ENCODE assay signal across 1 cellular context in the genomic region with DNA sequence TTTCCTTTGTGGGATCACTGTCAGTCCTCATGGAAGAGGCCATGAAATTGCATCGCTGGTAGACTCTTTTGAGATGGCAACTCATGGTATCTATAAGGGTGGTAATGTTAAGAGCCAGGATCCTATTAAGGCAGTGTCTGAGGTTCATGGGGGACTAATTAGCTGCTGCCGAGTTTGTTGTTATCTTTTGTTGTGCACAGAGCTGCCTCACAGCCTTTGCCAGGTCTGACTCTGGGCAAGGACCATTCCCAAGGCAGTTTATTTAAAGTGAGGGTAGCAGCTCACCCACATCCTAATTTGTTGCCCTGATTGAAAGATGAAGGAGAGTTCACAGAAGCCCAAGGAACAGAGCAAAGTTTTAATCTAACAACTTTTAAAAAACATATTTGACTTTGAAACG.
TF ChIP-seq lines count a peak whose summit lies in the region.

No MANE protein-coding gene starts in this region.

TF ChIP-seq in GM23338, 12 proteins besides CTCF, POLR2A, EP300 and RAD21 (continued from another document):
- TF ChIP-seq, protein P1, sequence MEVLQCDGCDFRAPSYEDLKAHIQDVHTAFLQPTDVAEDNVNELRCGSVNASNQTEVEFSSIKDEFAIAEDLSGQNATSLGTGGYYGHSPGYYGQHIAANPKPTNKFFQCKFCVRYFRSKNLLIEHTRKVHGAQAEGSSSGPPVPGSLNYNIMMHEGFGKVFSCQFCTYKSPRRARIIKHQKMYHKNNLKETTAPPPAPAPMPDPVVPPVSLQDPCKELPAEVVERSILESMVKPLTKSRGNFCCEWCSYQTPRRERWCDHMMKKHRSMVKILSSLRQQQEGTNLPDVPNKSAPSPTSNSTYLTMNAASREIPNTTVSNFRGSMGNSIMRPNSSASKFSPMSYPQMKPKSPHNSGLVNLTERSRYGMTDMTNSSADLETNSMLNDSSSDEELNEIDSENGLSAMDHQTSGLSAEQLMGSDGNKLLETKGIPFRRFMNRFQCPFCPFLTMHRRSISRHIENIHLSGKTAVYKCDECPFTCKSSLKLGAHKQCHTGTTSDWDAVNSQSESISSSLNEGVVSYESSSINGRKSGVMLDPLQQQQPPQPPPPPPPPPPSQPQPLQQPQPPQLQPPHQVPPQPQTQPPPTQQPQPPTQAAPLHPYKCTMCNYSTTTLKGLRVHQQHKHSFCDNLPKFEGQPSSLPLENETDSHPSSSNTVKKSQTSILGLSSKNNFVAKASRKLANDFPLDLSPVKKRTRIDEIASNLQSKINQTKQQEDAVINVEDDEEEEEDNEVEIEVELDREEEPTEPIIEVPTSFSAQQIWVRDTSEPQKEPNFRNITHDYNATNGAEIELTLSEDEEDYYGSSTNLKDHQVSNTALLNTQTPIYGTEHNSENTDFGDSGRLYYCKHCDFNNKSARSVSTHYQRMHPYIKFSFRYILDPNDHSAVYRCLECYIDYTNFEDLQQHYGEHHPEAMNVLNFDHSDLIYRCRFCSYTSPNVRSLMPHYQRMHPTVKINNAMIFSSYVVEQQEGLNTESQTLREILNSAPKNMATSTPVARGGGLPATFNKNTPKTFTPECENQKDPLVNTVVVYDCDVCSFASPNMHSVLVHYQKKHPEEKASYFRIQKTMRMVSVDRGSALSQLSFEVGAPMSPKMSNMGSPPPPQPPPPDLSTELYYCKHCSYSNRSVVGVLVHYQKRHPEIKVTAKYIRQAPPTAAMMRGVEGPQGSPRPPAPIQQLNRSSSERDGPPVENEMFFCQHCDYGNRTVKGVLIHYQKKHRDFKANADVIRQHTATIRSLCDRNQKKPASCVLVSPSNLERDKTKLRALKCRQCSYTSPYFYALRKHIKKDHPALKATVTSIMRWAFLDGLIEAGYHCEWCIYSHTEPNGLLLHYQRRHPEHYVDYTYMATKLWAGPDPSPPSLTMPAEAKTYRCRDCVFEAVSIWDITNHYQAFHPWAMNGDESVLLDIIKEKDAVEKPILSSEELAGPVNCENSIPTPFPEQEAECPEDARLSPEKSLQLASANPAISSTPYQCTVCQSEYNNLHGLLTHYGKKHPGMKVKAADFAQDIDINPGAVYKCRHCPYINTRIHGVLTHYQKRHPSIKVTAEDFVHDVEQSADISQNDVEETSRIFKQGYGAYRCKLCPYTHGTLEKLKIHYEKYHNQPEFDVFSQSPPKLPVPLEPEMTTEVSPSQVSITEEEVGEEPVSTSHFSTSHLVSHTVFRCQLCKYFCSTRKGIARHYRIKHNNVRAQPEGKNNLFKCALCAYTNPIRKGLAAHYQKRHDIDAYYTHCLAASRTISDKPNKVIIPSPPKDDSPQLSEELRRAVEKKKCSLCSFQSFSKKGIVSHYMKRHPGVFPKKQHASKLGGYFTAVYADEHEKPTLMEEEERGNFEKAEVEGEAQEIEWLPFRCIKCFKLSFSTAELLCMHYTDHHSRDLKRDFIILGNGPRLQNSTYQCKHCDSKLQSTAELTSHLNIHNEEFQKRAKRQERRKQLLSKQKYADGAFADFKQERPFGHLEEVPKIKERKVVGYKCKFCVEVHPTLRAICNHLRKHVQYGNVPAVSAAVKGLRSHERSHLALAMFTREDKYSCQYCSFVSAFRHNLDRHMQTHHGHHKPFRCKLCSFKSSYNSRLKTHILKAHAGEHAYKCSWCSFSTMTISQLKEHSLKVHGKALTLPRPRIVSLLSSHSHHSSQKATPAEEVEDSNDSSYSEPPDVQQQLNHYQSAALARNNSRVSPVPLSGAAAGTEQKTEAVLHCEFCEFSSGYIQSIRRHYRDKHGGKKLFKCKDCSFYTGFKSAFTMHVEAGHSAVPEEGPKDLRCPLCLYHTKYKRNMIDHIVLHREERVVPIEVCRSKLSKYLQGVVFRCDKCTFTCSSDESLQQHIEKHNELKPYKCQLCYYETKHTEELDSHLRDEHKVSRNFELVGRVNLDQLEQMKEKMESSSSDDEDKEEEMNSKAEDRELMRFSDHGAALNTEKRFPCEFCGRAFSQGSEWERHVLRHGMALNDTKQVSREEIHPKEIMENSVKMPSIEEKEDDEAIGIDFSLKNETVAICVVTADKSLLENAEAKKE (CRISPR knock-in tag; IDR thresholded peaks at IDR 0.05) = no peak
- TF ChIP-seq EZH2 (IDR thresholded peaks at IDR 0.05; ENCODE audit: low read depth, unreplicated experiment) = no peak
- no peak for TF ChIP-seq STAT1 (IDR thresholded peaks at IDR 0.05; ENCODE audit: unreplicated experiment)
- no peak for TF ChIP-seq ZNF331 (CRISPR knock-in tag; IDR thresholded peaks at IDR 0.05; ENCODE audit: low read depth)
- no peak for TF ChIP-seq JUNB (IDR thresholded peaks at IDR 0.05; ENCODE audit: unreplicated experiment)
